Comparison of ENCODE assay signal across 2 cellular contexts in genomic region chr11:45331839-45332485, GRCh38.
TF ChIP-seq lines count a peak whose summit lies in the region.

No MANE protein-coding gene starts in this region.

TF ChIP-seq in GM23338, 12 proteins besides CTCF, POLR2A, EP300 and RAD21:
- TF ChIP-seq NANOG (IDR thresholded peaks at IDR 0.05; ENCODE audit: borderline replicate concordance): no peak
- no peak for TF ChIP-seq ZNF462 (CRISPR knock-in tag; IDR thresholded peaks at IDR 0.05)
- TF ChIP-seq ZNF331 (CRISPR knock-in tag; IDR thresholded peaks at IDR 0.05; ENCODE audit: low read depth): no peak
- TF ChIP-seq REST (IDR thresholded peaks at IDR 0.05; ENCODE audit: unreplicated experiment): no peak
- no peak for TF ChIP-seq POLR2AphosphoS5 (IDR thresholded peaks at IDR 0.05; ENCODE audit: low read depth)
- no peak for TF ChIP-seq CREB1 (CRISPR knock-in tag; IDR thresholded peaks at IDR 0.05; ENCODE audit: low read depth)
- no peak for TF ChIP-seq JUNB (IDR thresholded peaks at IDR 0.05; ENCODE audit: unreplicated experiment)
- no peak for TF ChIP-seq EZH2phosphoT487 (IDR thresholded peaks at IDR 0.05; ENCODE audit: unreplicated experiment)
- no peak for TF ChIP-seq EZH2 (IDR thresholded peaks at IDR 0.05; ENCODE audit: low read depth, unreplicated experiment)
- TF ChIP-seq ZNF114 (CRISPR knock-in tag; IDR thresholded peaks at IDR 0.05): no peak
- no peak for TF ChIP-seq STAT1 (IDR thresholded peaks at IDR 0.05; ENCODE audit: unreplicated experiment)
- TF ChIP-seq ETS1 (IDR thresholded peaks at IDR 0.05): no peak
TF ChIP-seq in GM23338: peak in this region for 0.

TF ChIP-seq in HepG2, 621 proteins besides CTCF, POLR2A, EP300 and RAD21:
- no peak for TF ChIP-seq ZNF512 (CRISPR knock-in tag; IDR thresholded peaks at IDR 0.05)
- TF ChIP-seq SP140L (CRISPR knock-in tag; IDR thresholded peaks at IDR 0.05; ENCODE audit: borderline replicate concordance): no peak
